1 cellular context compared by ENCODE assay signal in the genomic region with DNA sequence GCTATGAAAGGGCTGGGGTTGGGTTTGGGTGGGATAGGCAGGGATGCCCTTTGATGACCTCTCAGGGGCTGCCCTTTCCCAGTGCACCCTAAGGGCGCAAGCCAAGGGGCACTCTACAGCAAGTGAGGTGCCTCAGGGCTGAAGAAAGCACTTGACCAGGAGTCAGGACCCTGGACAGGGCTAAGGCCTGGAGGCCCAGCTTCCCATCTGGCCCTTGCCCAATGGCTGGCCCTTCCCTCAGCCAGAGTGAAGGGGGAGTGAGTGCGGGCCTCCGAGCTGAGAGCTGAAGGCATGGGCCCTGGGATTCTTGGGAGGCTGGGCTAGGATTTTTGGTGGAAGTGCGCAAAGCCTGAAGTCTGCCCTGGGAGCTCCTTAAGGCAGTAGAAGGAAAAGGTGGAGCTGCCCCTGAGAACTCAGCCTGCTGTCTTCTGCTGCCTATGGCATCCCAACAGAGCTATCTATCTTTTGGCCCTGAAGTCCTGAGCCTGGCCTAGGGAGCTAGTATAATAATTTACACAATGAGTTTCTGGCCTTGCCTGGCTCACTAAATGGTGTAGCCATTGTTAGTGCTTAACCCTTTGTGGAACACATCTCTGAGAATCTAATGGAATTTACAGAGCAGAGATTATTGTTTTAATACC.
TF ChIP-seq lines count a peak whose summit lies in the region.

No MANE protein-coding gene starts in this region.

TF ChIP-seq in WTC11, 78 proteins besides CTCF, POLR2A, EP300 and RAD21 (continued from another document):
- TF ChIP-seq, protein P1, sequence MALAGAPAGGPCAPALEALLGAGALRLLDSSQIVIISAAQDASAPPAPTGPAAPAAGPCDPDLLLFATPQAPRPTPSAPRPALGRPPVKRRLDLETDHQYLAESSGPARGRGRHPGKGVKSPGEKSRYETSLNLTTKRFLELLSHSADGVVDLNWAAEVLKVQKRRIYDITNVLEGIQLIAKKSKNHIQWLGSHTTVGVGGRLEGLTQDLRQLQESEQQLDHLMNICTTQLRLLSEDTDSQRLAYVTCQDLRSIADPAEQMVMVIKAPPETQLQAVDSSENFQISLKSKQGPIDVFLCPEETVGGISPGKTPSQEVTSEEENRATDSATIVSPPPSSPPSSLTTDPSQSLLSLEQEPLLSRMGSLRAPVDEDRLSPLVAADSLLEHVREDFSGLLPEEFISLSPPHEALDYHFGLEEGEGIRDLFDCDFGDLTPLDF (CRISPR knock-in tag; IDR thresholded peaks at IDR 0.05) = no peak
- TF ChIP-seq, protein P2, sequence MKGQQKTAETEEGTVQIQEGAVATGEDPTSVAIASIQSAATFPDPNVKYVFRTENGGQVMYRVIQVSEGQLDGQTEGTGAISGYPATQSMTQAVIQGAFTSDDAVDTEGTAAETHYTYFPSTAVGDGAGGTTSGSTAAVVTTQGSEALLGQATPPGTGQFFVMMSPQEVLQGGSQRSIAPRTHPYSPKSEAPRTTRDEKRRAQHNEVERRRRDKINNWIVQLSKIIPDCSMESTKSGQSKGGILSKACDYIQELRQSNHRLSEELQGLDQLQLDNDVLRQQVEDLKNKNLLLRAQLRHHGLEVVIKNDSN (CRISPR knock-in tag; IDR thresholded peaks at IDR 0.05) = peak; percentile 33; the same call in 1 of the 2 replicates
- TF ChIP-seq ZNF423 (CRISPR knock-in tag; IDR thresholded peaks at IDR 0.05) (no peak), RORB (CRISPR knock-in tag; IDR thresholded peaks at IDR 0.05) (no peak), TP53 (CRISPR knock-in tag; IDR thresholded peaks at IDR 0.05) (peak; percentile 76; the same call in 1 of the 2 replicates), ZNF416 (CRISPR knock-in tag; IDR thresholded peaks at IDR 0.05) (no peak), TCF7 (CRISPR knock-in tag; IDR thresholded peaks at IDR 0.05; ENCODE audit: low read depth) (no peak), MYBL2 (CRISPR knock-in tag; IDR thresholded peaks at IDR 0.05) (no peak), NR1H2 (CRISPR knock-in tag; IDR thresholded peaks at IDR 0.05) (no peak), ELF4 (CRISPR knock-in tag; IDR thresholded peaks at IDR 0.05; ENCODE audit: low read depth) (no peak), ZNF219 (CRISPR knock-in tag; IDR thresholded peaks at IDR 0.05; ENCODE audit: borderline replicate concordance) (peak; percentile 72; the same call in 1 of the 2 replicates), ZNF263 (CRISPR knock-in tag; IDR thresholded peaks at IDR 0.05; ENCODE audit: low read depth) (no peak), IRF2 (CRISPR knock-in tag; IDR thresholded peaks at IDR 0.05; ENCODE audit: borderline replicate concordance, low read depth) (no peak), NR3C1 (CRISPR knock-in tag; conservative IDR thresholded peaks at IDR 0.05; ENCODE audit: low read depth) (no peak), NR2C2 (CRISPR knock-in tag; IDR thresholded peaks at IDR 0.05) (0 out of 2 replicates have a peak, but pooled peaks have one; percentile 39), NFYB (CRISPR knock-in tag; conservative IDR thresholded peaks at IDR 0.05; ENCODE audit: low read depth) (no peak), NFATC4 (CRISPR knock-in tag; IDR thresholded peaks at IDR 0.05) (no peak)
- TF ChIP-seq, protein P3, sequence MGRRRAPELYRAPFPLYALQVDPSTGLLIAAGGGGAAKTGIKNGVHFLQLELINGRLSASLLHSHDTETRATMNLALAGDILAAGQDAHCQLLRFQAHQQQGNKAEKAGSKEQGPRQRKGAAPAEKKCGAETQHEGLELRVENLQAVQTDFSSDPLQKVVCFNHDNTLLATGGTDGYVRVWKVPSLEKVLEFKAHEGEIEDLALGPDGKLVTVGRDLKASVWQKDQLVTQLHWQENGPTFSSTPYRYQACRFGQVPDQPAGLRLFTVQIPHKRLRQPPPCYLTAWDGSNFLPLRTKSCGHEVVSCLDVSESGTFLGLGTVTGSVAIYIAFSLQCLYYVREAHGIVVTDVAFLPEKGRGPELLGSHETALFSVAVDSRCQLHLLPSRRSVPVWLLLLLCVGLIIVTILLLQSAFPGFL (CRISPR knock-in tag; IDR thresholded peaks at IDR 0.05; ENCODE audit: borderline replicate concordance) = no peak
